4 cellular contexts compared by ENCODE assay signal in the genomic region with DNA sequence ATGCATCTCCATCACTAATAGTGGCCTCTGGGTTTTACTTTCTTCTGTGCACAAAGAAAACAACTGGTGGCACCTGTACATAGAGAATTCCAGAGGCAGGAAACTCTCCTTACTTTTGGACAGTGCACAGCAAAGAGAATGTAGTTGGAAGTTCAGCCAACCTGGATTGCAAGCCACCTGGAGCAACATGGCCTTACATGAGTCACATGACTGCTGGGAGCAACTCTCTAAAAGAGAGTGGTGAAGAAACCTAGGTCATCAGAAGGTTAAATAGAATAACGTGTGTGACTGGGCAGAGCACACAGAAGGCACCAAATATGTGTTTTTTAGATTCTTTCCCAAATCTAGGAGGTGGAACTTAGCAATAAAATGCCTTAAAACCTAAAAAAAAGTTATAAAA. TPM values are rescaled to one million over a fixed set of nuclear protein-coding genes. Genes with fewer than 3 reads are reported as not detected.
"Had no signal": no experiment of that assay in that cellular context is flagged by ENCODE, and none has a peak within 500 bp of the region (broad histone marks: within the 10 kb centered on the region; RNA-seq: fewer than 3 reads in every experiment).

No MANE protein-coding gene starts in this region.

RNA-seq across cellular contexts. Expression of gene CA4, which starts 41.5 kb away (rescaled TPM):
- total RNA-seq: naive thymus-derived CD8-positive, alpha-beta T cell; natural killer cell treated with Interleukin-12 subunit alpha and Interleukin-12 subunit beta and Interleukin-15 and Interleukin-18, amount 100 ng/mL, for 72 hours; osteocyte; smooth muscle cell had no signal
- polyA plus RNA-seq: naive thymus-derived CD8-positive, alpha-beta T cell had no signal
